In the genomic region with DNA sequence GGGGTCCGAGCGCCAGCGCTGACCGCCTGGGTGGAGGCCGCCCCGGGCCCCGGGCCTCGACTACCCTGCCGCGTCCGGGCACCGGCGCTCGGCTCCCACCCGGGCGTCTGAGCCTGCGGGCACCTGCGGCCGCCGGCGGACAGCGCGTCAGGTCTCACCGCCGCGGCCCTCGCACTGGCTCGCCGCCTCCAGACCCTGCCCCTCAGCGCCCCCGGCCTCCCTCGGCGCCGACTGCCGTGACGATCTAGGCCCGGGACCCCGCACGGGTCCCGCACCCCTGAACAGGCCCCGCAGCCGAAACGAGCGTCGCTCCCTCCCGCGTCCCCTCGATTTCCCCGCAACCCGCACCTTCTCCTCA, we compare ENCODE assay signal across 8 cellular contexts. TPM values are rescaled to one million over a fixed set of nuclear protein-coding genes. Genes with fewer than 3 reads are reported as not detected.
DNase-seq lines count a peak whose midpoint lies in the region; ATAC-seq and TF ChIP-seq lines count a peak whose summit lies in the region.

No MANE protein-coding gene starts in this region.

- DNase-seq in ELR (ENCODE audit: low read depth) (peak; percentile 17), astrocyte of the cerebellum (ENCODE audit: low read depth) (no peak), substantia nigra (lab: John Stamatoyannopoulos, UW) (peak in 5 of 49 donors; percentile 16 to 66 (median 32)), NCI-H1092 (lab: John Stamatoyannopoulos, UW) (no peak), HCEC 1CT (no peak)

- H3K27me3 ChIP-seq in HUES64 (ENCODE audit: insufficient read depth, low read length) (no peaks in the 10 kb centered on the region), layer of hippocampus (ENCODE audit: control insufficient read depth, insufficient read depth, low read length) (no peaks in the 10 kb centered on the region)

- no peaks in the 10 kb centered on the region for H3K9me3 ChIP-seq in HUES64 (ENCODE audit: insufficient read depth, low read depth, low read length)

- peaks cover 19% of the 10 kb centered on the region for H3K36me3 ChIP-seq in HUES64 (ENCODE audit: insufficient read depth, low read length)

- peaks cover 4% of the 10 kb centered on the region; the same call in 1 of the 2 replicates for H3K4me1 ChIP-seq in HUES64 (ENCODE audit: insufficient read depth, low read length)

- peak overlapping the region; percentile 89 for H3K9ac ChIP-seq in HUES64 (ENCODE audit: low read depth, low read length)

- peak; percentile 10 for ATAC-seq in GM21447 (IDR thresholded peaks at IDR 0.05; ENCODE audit: unreplicated experiment)

- H3K27ac ChIP-seq in HUES64 (ENCODE audit: low read depth, low read length) (peak overlapping the region; percentile 76), layer of hippocampus (ENCODE audit: low read depth, low read length) (peak overlapping the region; percentile 46), substantia nigra (ENCODE audit: low read depth, low read length, poor library complexity, severe bottlenecking) (peak overlapping the region; percentile 78)

- no peak for TF ChIP-seq CTCF in astrocyte of the cerebellum (IDR thresholded peaks at IDR 0.05; ENCODE audit: low read depth, low read length, missing control alignments)

- under 1% methylated on average over 50 of the region's 50 CpGs for WGBS in HUES64

- in situ Hi-C loops in astrocyte of the cerebellum (cut with HindIII; ENCODE audit: low sequenced_read_pairs) = no loop called here

- H3K4me3 ChIP-seq in HUES64 (ENCODE audit: low read length) (peak overlapping the region; percentile 82), astrocyte of the cerebellum (ENCODE audit: low read depth, low read length) (peak overlapping the region; percentile 79)

RNA-seq across cellular contexts. Expression of gene PRC1, which starts 0.3 kb away (rescaled TPM):
- 72.2 TPM for polyA plus RNA-seq in HUES64 (2013, experiment 1 of 2)
- 97.4 TPM for polyA plus RNA-seq in HUES64 (2013, experiment 2 of 2)

RNA-seq across cellular contexts. Expression of gene VPS33B, which starts 28.4 kb away (rescaled TPM):
- polyA plus RNA-seq in HUES64 (2013, experiment 1 of 2) = 10.1 TPM
- polyA plus RNA-seq in HUES64 (2013, experiment 2 of 2) = 10.8 TPM

RNA-seq across cellular contexts. Expression of gene RCCD1, which starts 39.4 kb away (rescaled TPM):
- 11.4 TPM for polyA plus RNA-seq in HUES64 (2013, experiment 1 of 2)
- 12.1 TPM for polyA plus RNA-seq in HUES64 (2013, experiment 2 of 2)

RNA-seq across cellular contexts. Expression of gene UNC45A, which starts 59.0 kb away (rescaled TPM):
- polyA plus RNA-seq in HUES64 (2013, experiment 1 of 2) = 40.4 TPM
- polyA plus RNA-seq in HUES64 (2013, experiment 2 of 2) = 43.2 TPM
